8 cellular contexts compared by ENCODE assay signal in the genomic region with DNA sequence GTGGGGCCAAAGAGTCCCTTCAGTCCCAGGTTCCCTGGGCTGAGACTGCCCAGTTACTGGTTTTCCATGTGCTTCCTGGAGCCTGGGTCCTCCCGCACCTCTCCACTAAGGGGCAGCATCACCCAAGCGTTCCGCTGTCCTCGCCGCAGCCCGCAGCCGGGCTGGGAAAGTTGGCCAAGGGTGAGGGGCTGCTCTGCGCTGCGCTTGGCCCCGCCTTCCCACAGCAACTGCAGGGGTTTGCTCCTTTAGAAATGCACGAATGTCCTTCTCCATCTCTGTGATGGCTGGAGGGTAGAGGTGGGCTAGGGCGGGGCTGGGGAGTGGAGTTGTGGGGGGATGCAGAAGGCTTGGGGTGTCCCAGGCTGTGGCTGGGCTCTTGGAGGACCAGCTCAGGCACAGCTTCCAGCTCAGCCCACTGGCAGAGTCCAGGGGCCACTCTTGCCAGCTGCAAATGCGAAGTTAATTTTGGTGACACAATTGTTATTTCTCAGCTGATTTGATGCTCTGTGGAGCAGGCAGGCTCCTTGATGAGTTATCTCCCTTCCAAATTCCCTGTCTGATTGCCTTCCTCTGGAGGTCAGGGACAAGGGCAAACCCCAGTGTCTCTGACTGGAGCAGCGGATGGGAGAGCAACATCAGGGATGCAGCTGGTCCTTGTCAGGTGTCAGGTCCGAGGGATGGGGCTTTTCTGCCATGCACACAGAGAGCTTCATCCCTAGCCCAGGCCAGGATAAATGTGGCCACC.
DNase-seq lines count a peak whose midpoint lies in the region; ATAC-seq lines count a peak whose summit lies in the region.

No MANE protein-coding gene starts in this region.

- peaks cover 39% of the 10 kb centered on the region for H3K36me3 ChIP-seq in KOPT-K1 (ENCODE audit: insufficient read depth, low read length)
- no peaks in the 10 kb centered on the region for H3K36me3 ChIP-seq in SJCRH30

- in situ Hi-C loops in G401 (cut with HindIII; ENCODE audit: low sequenced_read_pairs) = no loop called here

- no peak overlapping the region for H3K4me3 ChIP-seq in SJCRH30

- H3K27ac ChIP-seq in KOPT-K1 (ENCODE audit: low read depth, low read length, poor library complexity, severe bottlenecking) = peak overlapping the region; percentile 80
- no peak overlapping the region for H3K27ac ChIP-seq in SJCRH30

- H3K27me3 ChIP-seq in SJCRH30 = peaks cover 56% of the 10 kb centered on the region

- H3K4me1 ChIP-seq in SJCRH30 = peaks cover 43% of the 10 kb centered on the region

- no peaks in the 10 kb centered on the region for H3K9me3 ChIP-seq in KOPT-K1 (ENCODE audit: insufficient read depth, low read length, poor library complexity, severe bottlenecking)
- H3K9me3 ChIP-seq in SJCRH30 (replicated peaks) = no peaks in the 10 kb centered on the region

- ATAC-seq in GM19452 (IDR thresholded peaks at IDR 0.05; ENCODE audit: unreplicated experiment) (no peak), HG03521 (IDR thresholded peaks at IDR 0.05; ENCODE audit: unreplicated experiment) (no peak)

- peak; percentile 80 for DNase-seq in G401 (ENCODE audit: low spot score)
- peak; percentile 72 to 87 for DNase-seq in SJCRH30
- peak; percentile 75 for DNase-seq in activated naive CD4-positive, alpha-beta T cell treated with anti-CD3 and anti-CD28 coated beads, Interleukin-2, amount 50 U/mL, for 16 hours
- DNase-seq in glomerular visceral epithelial cell (ENCODE audit: extremely low spot score) = peak; percentile 61
- DNase-seq in pons (ENCODE audit: low spot score) = peak; percentile 59
